2 cellular contexts compared by ENCODE assay signal in the genomic region with DNA sequence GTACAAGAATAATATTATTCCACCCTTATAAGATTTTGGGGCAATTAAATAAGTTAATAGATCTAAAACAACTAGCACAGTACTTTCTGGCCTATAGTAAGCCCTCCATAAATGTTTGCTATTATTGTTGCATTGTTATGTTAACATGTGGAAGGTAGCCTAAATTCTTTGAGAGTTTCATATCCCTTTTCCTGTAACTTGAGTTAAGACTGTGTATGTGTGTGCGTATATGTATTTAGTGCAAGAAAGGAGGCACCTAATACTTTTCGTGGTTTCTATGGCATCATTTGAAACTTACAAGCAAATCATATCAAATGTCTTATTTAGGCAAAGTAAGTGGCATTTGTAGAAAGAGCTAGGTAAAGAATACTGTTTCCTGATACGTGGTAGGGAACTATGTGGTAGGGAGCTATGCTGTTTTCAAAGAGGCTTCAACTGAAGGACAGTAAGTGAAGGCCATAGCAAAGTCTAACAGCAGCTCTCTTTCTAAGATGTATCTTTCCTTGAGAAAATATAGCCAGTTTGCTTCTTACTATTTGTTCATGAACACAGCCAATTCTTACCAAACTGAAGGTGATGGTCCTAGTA.
TF ChIP-seq lines count a peak whose summit lies in the region.

No MANE protein-coding gene starts in this region.

TF ChIP-seq in A549, 52 proteins besides CTCF, POLR2A, EP300 and RAD21:
- TF ChIP-seq ATOH8 (CRISPR knock-in tag; IDR thresholded peaks at IDR 0.05; ENCODE audit: low read depth) (no peak), GATA3 (IDR thresholded peaks at IDR 0.05; ENCODE audit: borderline replicate concordance) (no peak), JUNB (IDR thresholded peaks at IDR 0.05) (no peak), FOXS1 (CRISPR knock-in tag; IDR thresholded peaks at IDR 0.05) (no peak), BHLHE40 (IDR thresholded peaks at IDR 0.05; ENCODE audit: low read depth, low read length) (no peak), TFCP2L1 (CRISPR knock-in tag; IDR thresholded peaks at IDR 0.05) (no peak)

TF ChIP-seq in IMR-90, 13 proteins besides CTCF, POLR2A, EP300 and RAD21:
- TF ChIP-seq FOS (IDR thresholded peaks at IDR 0.05; ENCODE audit: low read depth, low read length), result no peak
- no peak for TF ChIP-seq NFE2L2 (IDR thresholded peaks at IDR 0.05; ENCODE audit: low read depth, low read length)
- no peak for TF ChIP-seq BHLHE40 (IDR thresholded peaks at IDR 0.05; ENCODE audit: low read depth, low read length)
- no peak for TF ChIP-seq CEBPB (IDR thresholded peaks at IDR 0.05; ENCODE audit: low read depth, low read length)
- TF ChIP-seq USF2 (IDR thresholded peaks at IDR 0.05; ENCODE audit: low read depth, low read length), result no peak
- TF ChIP-seq RCOR1 (IDR thresholded peaks at IDR 0.05; ENCODE audit: insufficient replicate concordance, low read length), result no peak
- TF ChIP-seq RFX5 (IDR thresholded peaks at IDR 0.05; ENCODE audit: low read depth, low read length), result no peak
- no peak for TF ChIP-seq MAFK (IDR thresholded peaks at IDR 0.05; ENCODE audit: low read depth, low read length)
- TF ChIP-seq ELK1 (IDR thresholded peaks at IDR 0.05; ENCODE audit: borderline replicate concordance, low read depth, low read length), result no peak
- TF ChIP-seq MAZ (IDR thresholded peaks at IDR 0.05; ENCODE audit: borderline replicate concordance, low read depth, low read length), result no peak
- no peak for TF ChIP-seq MXI1 (IDR thresholded peaks at IDR 0.05; ENCODE audit: borderline replicate concordance, low read depth, low read length)
- TF ChIP-seq SMC3 (IDR thresholded peaks at IDR 0.05; ENCODE audit: low read depth, low read length), result no peak
- TF ChIP-seq CHD1 (IDR thresholded peaks at IDR 0.05; ENCODE audit: low read depth, low read length), result no peak
